Comparison of ENCODE assay signal across 20 cellular contexts in the genomic region with DNA sequence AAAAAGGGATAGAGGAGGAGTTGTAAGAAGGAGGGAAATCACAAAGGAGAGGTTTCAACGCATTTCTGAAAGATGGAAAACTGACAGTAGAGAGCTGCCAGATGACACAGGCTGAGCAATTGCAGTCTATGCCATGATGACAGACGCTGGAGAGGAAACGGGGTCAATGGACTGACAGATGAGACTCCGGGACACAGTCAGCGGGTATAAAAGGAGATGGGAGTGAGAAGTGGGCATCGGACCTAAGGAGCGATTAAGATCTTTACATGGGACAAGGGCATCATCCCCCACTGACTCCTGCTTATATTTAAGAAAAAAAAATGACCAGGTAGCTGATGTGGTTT. TPM values are rescaled to one million over a fixed set of nuclear protein-coding genes. Genes with fewer than 3 reads are reported as not detected.
"Had no signal": no experiment of that assay in that cellular context is flagged by ENCODE, and none has a peak within 500 bp of the region (broad histone marks: within the 10 kb centered on the region; RNA-seq: fewer than 3 reads in every experiment).

No MANE protein-coding gene starts in this region.

- H3K9me3 ChIP-seq: gastrocnemius medialis, left ventricle myocardium inferior, psoas muscle, SK-N-SH, thoracic aorta, upper lobe of left lung had no signal

- H3K36me3 ChIP-seq: gastrocnemius medialis, left ventricle myocardium inferior, thoracic aorta, upper lobe of left lung had no signal

- H3K9ac ChIP-seq: SK-N-SH had no signal

- H3K4me1 Mint-ChIP-seq: neural crest cell had no signal

- H3K4me1 ChIP-seq: gastrocnemius medialis, psoas muscle had no signal

- H3K4me2 ChIP-seq: SK-N-SH had no signal

- H3K27ac Mint-ChIP-seq: activated B cell treated with CpG ODN at 0.5 μM for 24 hours; activated CD4-positive, alpha-beta T cell treated with anti-CD3 and anti-CD28 coated beads, Interleukin-2, amount 10 ng/mL, durations not matched to agents 7 days and 5 days; activated naive CD8-positive, alpha-beta T cell treated with anti-CD3 and anti-CD28 coated beads, Interleukin-2, amount 10 ng/mL, durations not matched to agents 7 days and 5 days; brain had no signal

- H3K9me3 Mint-ChIP-seq: activated B cell treated with CpG ODN at 0.5 μM for 24 hours; activated CD4-positive, alpha-beta T cell treated with anti-CD3 and anti-CD28 coated beads, Interleukin-2, amount 10 ng/mL, durations not matched to agents 7 days and 5 days; activated naive CD8-positive, alpha-beta T cell treated with anti-CD3 and anti-CD28 coated beads, Interleukin-2, amount 10 ng/mL, durations not matched to agents 7 days and 5 days; neural crest cell; T-cell had no signal

- H3K4me3 ChIP-seq: gastrocnemius medialis, left ventricle myocardium inferior, psoas muscle, skin epidermis, upper lobe of left lung had no signal

- ATAC-seq: gastrocnemius medialis, T-cell had no signal

- DNase-seq: activated B cell treated with CpG ODN at 0.5 μM for 24 hours; activated CD4-positive, alpha-beta T cell treated with anti-CD3 and anti-CD28 coated beads, Interleukin-2, amount 10 ng/mL, durations not matched to agents 7 days and 5 days; activated CD8-positive, alpha-beta memory T cell treated with anti-CD3 and anti-CD28 coated beads, Interleukin-2, amount 50 U/mL, for 4 hours; activated naive CD8-positive, alpha-beta T cell treated with anti-CD3 and anti-CD28 coated beads, Interleukin-2, amount 10 ng/mL, durations not matched to agents 7 days and 5 days; activated T-cell treated with anti-CD3 and anti-CD28 coated beads, Interleukin-2, amount 50 U/mL, for 48 hours; cortex of kidney; gastrocnemius medialis; head of caudate nucleus; left ventricle myocardium inferior; mammary epithelial cell; psoas muscle; SK-N-SH; stimulated activated CD4-positive, alpha-beta T cell treated with anti-CD3 and anti-CD28 coated beads, Interleukin-4, amount 100 ng/mL, for 1 hour; T-cell; T-helper 9 cell; upper lobe of left lung had no signal

- H3K4me3 Mint-ChIP-seq: activated B cell treated with CpG ODN at 0.5 μM for 24 hours; activated CD4-positive, alpha-beta T cell treated with anti-CD3 and anti-CD28 coated beads, Interleukin-2, amount 10 ng/mL, durations not matched to agents 7 days and 5 days; activated naive CD8-positive, alpha-beta T cell treated with anti-CD3 and anti-CD28 coated beads, Interleukin-2, amount 10 ng/mL, durations not matched to agents 7 days and 5 days; neural crest cell; T-cell had no signal

- H3K27ac ChIP-seq: gastrocnemius medialis, left ventricle myocardium inferior, psoas muscle, skin epidermis, thoracic aorta, upper lobe of left lung had no signal

- H3K36me3 Mint-ChIP-seq: activated naive CD8-positive, alpha-beta T cell treated with anti-CD3 and anti-CD28 coated beads, Interleukin-2, amount 10 ng/mL, durations not matched to agents 7 days and 5 days; brain; T-cell had no signal

RNA-seq across cellular contexts. Expression of a gene that starts 4.3 kb away (rescaled TPM):
- total RNA-seq: neural crest cell, T-cell had no signal
